In genomic region chr17:29862127-29862526, GRCh38 we compare ENCODE assay signal across 22 cellular contexts.
"Had no signal": no experiment of that assay in that cellular context is flagged by ENCODE, and none has a peak within 500 bp of the region (broad histone marks: within the 10 kb centered on the region; RNA-seq: fewer than 3 reads in every experiment).

No MANE protein-coding gene starts in this region.

- H3K36me3 ChIP-seq: esophagus muscularis mucosa, gastrocnemius medialis, left lung, lower lobe of right lung had no signal

- H3K4me1 ChIP-seq: lower lobe of right lung had no signal

- DNase-seq: dermis blood vessel endothelial cell; dorsolateral prefrontal cortex; effector CD4-positive, alpha-beta T cell; effector memory CD4-positive, alpha-beta T cell; foreskin keratinocyte; gastrocnemius medialis; glutamatergic neuron; head of caudate nucleus; hypothalamus; immature natural killer cell; islet precursor cell; kidney; kidney glomerular epithelial cell; left lung; left ventricle myocardium superior; lower lobe of right lung; mesenchymal stem cell had no signal

- H3K27ac ChIP-seq: coronary artery, esophagus muscularis mucosa, foreskin keratinocyte, gastrocnemius medialis, hepatocyte, left lung, lower lobe of right lung had no signal

- ATAC-seq: foreskin keratinocyte, gastrocnemius medialis, left lung, left ventricle myocardium superior, lower lobe of right lung had no signal

- H3K27me3 ChIP-seq: dorsolateral prefrontal cortex, esophagus muscularis mucosa, foreskin keratinocyte, gastrocnemius medialis, hepatocyte, left lung had no signal

- H3K4me3 ChIP-seq: coronary artery, dorsolateral prefrontal cortex, esophagus muscularis mucosa, gastrocnemius medialis, hepatocyte, left lung, lower lobe of right lung had no signal

- FAIRE-seq: colon, endothelial cell of umbilical vein, kidney had no signal

- H3K9me3 ChIP-seq: esophagus muscularis mucosa, gastrocnemius medialis, lower lobe of right lung had no signal
